Comparison of ENCODE assay signal across 8 cellular contexts in genomic region chr4:55395529-55396304, GRCh38. TPM values are rescaled to one million over a fixed set of nuclear protein-coding genes. Genes with fewer than 3 reads are reported as not detected.
DNase-seq lines count a peak whose midpoint lies in the region; ATAC-seq and TF ChIP-seq lines count a peak whose summit lies in the region.

Gene TMEM165 (plus strand): TSS chr4:55395957. CDS start chr4:55396190, 233 bp downstream.

- H3K27ac ChIP-seq in KMS-11 (peak within 1 kb of the TSS; percentile 77), Peyer's patch (peak within 1 kb of the TSS; percentile 96 to 100 (median 98)), muscle layer of duodenum (ENCODE audit: low read length) (peak within 1 kb of the TSS; percentile 98)

- peak within 1 kb of the TSS; percentile 46 for H3K4me2 ChIP-seq in KMS-11

- ATAC-seq in GM21786 (IDR thresholded peaks at IDR 0.05; ENCODE audit: unreplicated experiment) (peak; percentile 88), esophagus mucosa (peak; percentile 97)

- H3K27me3 ChIP-seq in KMS-11 (ENCODE audit: insufficient read depth, low read depth) (no peaks in the 10 kb centered on the region), Peyer's patch (no peaks in the 10 kb centered on the region), muscle layer of duodenum (ENCODE audit: low read depth, low read length) (no peaks in the 10 kb centered on the region)

- H4K20me1 ChIP-seq in KMS-11 (ENCODE audit: insufficient read depth): peaks cover 13% of the 10 kb centered on the region

- peak within 1 kb of the TSS; percentile 94 for H3K4me3 ChIP-seq in KMS-11 (IDR thresholded peaks at IDR 0.05; ENCODE audit: insufficient read depth, low read depth, low read length)
- peak within 1 kb of the TSS; percentile 77 to 91 (median 84) for H3K4me3 ChIP-seq in Peyer's patch
- peak within 1 kb of the TSS; percentile 90 to 91 for H3K4me3 ChIP-seq in muscle layer of duodenum (ENCODE audit: low read depth in 1 of 2, low read length in 2 of 2)

- H3K9me3 ChIP-seq in Peyer's patch (no peaks in the 10 kb centered on the region), muscle layer of duodenum (ENCODE audit: control insufficient read depth in 1 of 2, low read length in 2 of 2) (no peaks in the 10 kb centered on the region)

- H2AFZ ChIP-seq in KMS-11 (ENCODE audit: low read depth): peak within 1 kb of the TSS; percentile 58

- peaks cover 43% of the 10 kb centered on the region for H3K79me2 ChIP-seq in KMS-11 (ENCODE audit: insufficient read depth, low read depth)

- peak within 1 kb of the TSS; percentile 78 for H3K9ac ChIP-seq in KMS-11

- H3K4me1 ChIP-seq in KMS-11 (ENCODE audit: low read depth, poor library complexity, severe bottlenecking): peaks cover 36% of the 10 kb centered on the region
- peaks cover 0 to 35% (median 12%) of the 10 kb centered on the region in 4 donors for H3K4me1 ChIP-seq in Peyer's patch
- H3K4me1 ChIP-seq in muscle layer of duodenum (ENCODE audit: control insufficient read depth in 1 of 2, insufficient read depth in 2 of 2, low read length in 2 of 2): peaks cover 10 to 12% of the 10 kb centered on the region in 2 donors

- no peaks in the 10 kb centered on the region for H3K36me3 ChIP-seq in KMS-11 (ENCODE audit: insufficient read depth)
- no peaks in the 10 kb centered on the region for H3K36me3 ChIP-seq in Peyer's patch
- H3K36me3 ChIP-seq in muscle layer of duodenum (ENCODE audit: control insufficient read depth in 1 of 2, insufficient read depth in 2 of 2, low read length in 2 of 2): peaks cover under 1 to 23% of the 10 kb centered on the region in 2 donors

- DNase-seq in DMS79 (lab: John Stamatoyannopoulos, UW) (peak; percentile 66), Peyer's patch (peak; percentile 93 to 98 (median 97))
- DNase-seq in activated T-cell treated with anti-CD3 and anti-CD28 coated beads, Interleukin-2, amount 50 U/mL, for 48 hours: peak; percentile 92 to 94
- peak; percentile 74 to 87 for DNase-seq in stimulated activated CD8-positive, alpha-beta memory T cell treated with anti-CD3 and anti-CD28 coated beads, Interleukin-7, amount 100 ng/mL, for 4 hours (ENCODE audit: low read depth in 2 of 2)

- TF ChIP-seq CTCF in KMS-11 (conservative IDR thresholded peaks at IDR 0.05; ENCODE audit: low read depth, low read length): no peak
- TF ChIP-seq CTCF in Peyer's patch (IDR thresholded peaks at IDR 0.05): no peak

- peak; percentile 95 to 97 for TF ChIP-seq POLR2A in Peyer's patch (IDR thresholded peaks at IDR 0.05)

RNA-seq across cellular contexts. Expression of gene TMEM165, which starts in this region (rescaled TPM):
- 100 to 1,000 TPM in 1 of 4 donors, 10 to 100 TPM in 3; 78.2 to 105 (median 91.4) TPM for total RNA-seq in Peyer's patch
- 90.7 TPM for total RNA-seq in esophagus mucosa

Comparison
In these comparisons a context has a peak if more than half of its experiments do, and no peak if none do; other contexts are left out.
1. Peak in every context shown above with its lines: DNase-seq, ATAC-seq, H3K4me3 ChIP-seq and H3K27ac ChIP-seq.